Comparison of ENCODE assay signal across 1 cellular context in the genomic region with DNA sequence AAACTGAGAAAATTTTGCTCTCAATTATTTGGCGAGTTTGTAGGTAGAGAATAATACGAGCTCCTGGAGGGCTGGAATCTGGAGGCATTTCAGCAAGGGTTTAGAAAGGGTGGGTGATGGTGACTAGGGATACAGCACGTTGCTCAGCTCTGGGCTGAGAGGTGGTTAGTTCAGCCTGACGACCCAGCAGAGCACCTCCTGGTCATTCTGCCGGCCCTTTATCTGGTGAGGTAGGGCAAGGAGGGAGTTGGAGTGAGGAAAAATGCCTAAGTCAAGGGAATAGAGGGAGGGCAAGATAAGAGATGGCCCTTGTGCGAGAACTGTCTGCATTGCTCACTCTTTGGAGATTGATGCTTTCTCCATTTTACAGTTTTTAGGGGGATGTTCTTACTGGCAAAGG.
TF ChIP-seq lines count a peak whose summit lies in the region.

No MANE protein-coding gene starts in this region.

TF ChIP-seq in WTC11, 78 proteins besides CTCF, POLR2A, EP300 and RAD21 (continued from another document):
- TF ChIP-seq RORB (CRISPR knock-in tag; IDR thresholded peaks at IDR 0.05) (no peak), ZNF416 (CRISPR knock-in tag; IDR thresholded peaks at IDR 0.05) (no peak), ZNF396 (CRISPR knock-in tag; IDR thresholded peaks at IDR 0.05; ENCODE audit: borderline replicate concordance) (no peak), TP53 (CRISPR knock-in tag; IDR thresholded peaks at IDR 0.05) (no peak)
TF ChIP-seq in WTC11: peak in this region for 0.
